10 cellular contexts compared by ENCODE assay signal in genomic region chr3:72444642-72445223, GRCh38. TPM values are rescaled to one million over a fixed set of nuclear protein-coding genes. Genes with fewer than 3 reads are reported as not detected.
DNase-seq lines count a peak whose midpoint lies in the region; ATAC-seq, FAIRE-seq and TF ChIP-seq lines count a peak whose summit lies in the region.
"Had no signal": no experiment of that assay in that cellular context is flagged by ENCODE, and none has a peak within 500 bp of the region (broad histone marks: within the 10 kb centered on the region; RNA-seq: fewer than 3 reads in every experiment).

No MANE protein-coding gene starts in this region.

- H3K36me3 ChIP-seq in GM23338 (ENCODE audit: insufficient read depth): no peaks in the 10 kb centered on the region

- peak overlapping the region; percentile 97 for H3K4me3 Mint-ChIP-seq in GM23338
- peak overlapping the region; percentile 100 for H3K4me3 Mint-ChIP-seq in activated CD8-positive, alpha-beta T cell treated with anti-CD3 and anti-CD28 coated beads, Interleukin-2, amount 10 ng/mL, durations not matched to agents 7 days and 5 days

- no peak for TF ChIP-seq RAD21 in A549 (conservative IDR thresholded peaks at IDR 0.05 in 1 of 2, IDR thresholded peaks at IDR 0.05 in 1 of 2)

- FAIRE-seq in A549 (lab: Jason Lieb, UNC): no peak

- TF ChIP-seq CTCF in A549 (IDR thresholded peaks at IDR 0.05) (no peak), GM23338 (conservative IDR thresholded peaks at IDR 0.05; ENCODE audit: low read depth in 2 of 2) (no peak)

- POLR2A ChIA-PET in A549 (lab: Yijun Ruan, JAX): no interaction called here
- POLR2A ChIA-PET in activated CD8-positive, alpha-beta T cell treated with anti-CD3 and anti-CD28 coated beads, Interleukin-2, amount 10 ng/mL, durations not matched to agents 7 days and 5 days (lab: Charles Lee): no interaction called here

- DNase-seq in A549 (ENCODE audit: low read depth in 1 of 2, low spot score in 1 of 2): no peak
- no peak for DNase-seq in GM23338 (ENCODE audit: low spot score)
- DNase-seq in activated CD8-positive, alpha-beta T cell treated with anti-CD3 and anti-CD28 coated beads, Interleukin-2, amount 10 ng/mL, durations not matched to agents 7 days and 5 days: no peak
- DNase-seq in iris pigment epithelial cell (ENCODE audit: low read depth): peak; percentile 76
- no peak for DNase-seq in kidney tubule cell (ENCODE audit: low spot score)
- no peak for DNase-seq in putamen (ENCODE audit: low spot score)
- DNase-seq in hepatic stellate cell (ENCODE audit: low spot score): no peak
- no peak for DNase-seq in activated effector memory CD4-positive, alpha-beta T cell treated with Interleukin-2 at 50 U/mL for 16 hours
- DNase-seq: activated CD4-positive, alpha-beta T cell treated with anti-CD3 and anti-CD28 coated beads, Interleukin-2, amount 50 U/mL, for 4 hours; retina had no signal

- WGBS in A549 (ENCODE audit: missing lambda C conversion rate): 92% methylated on average over 8 of the region's 8 CpGs

- peak overlapping the region; percentile 75 for H3K4me2 ChIP-seq in A549
- peak overlapping the region; percentile 88 for H3K4me2 ChIP-seq in GM23338

- CTCF ChIA-PET in A549 (lab: Yijun Ruan, JAX): no interaction called here
- CTCF ChIA-PET in activated CD8-positive, alpha-beta T cell treated with anti-CD3 and anti-CD28 coated beads, Interleukin-2, amount 10 ng/mL, durations not matched to agents 7 days and 5 days (lab: Charles Lee): no interaction called here

- peaks cover 49% of the 10 kb centered on the region for H3K4me1 Mint-ChIP-seq in GM23338
- peaks cover 60% of the 10 kb centered on the region for H3K4me1 Mint-ChIP-seq in activated CD8-positive, alpha-beta T cell treated with anti-CD3 and anti-CD28 coated beads, Interleukin-2, amount 10 ng/mL, durations not matched to agents 7 days and 5 days (ENCODE audit: low read depth)

- H3K79me2 ChIP-seq in GM23338 (replicated peaks; ENCODE audit: insufficient read depth): peaks cover 70% of the 10 kb centered on the region

- no peaks in the 10 kb centered on the region for H3K9me3 Mint-ChIP-seq in GM23338
- no peaks in the 10 kb centered on the region for H3K9me3 Mint-ChIP-seq in activated CD8-positive, alpha-beta T cell treated with anti-CD3 and anti-CD28 coated beads, Interleukin-2, amount 10 ng/mL, durations not matched to agents 7 days and 5 days (ENCODE audit: insufficient read depth)

- H3K27me3 Mint-ChIP-seq in GM23338 (ENCODE audit: insufficient read depth, low read depth, poor library complexity): peaks cover 22% of the 10 kb centered on the region
- peaks cover 2% of the 10 kb centered on the region for H3K27me3 Mint-ChIP-seq in activated CD8-positive, alpha-beta T cell treated with anti-CD3 and anti-CD28 coated beads, Interleukin-2, amount 10 ng/mL, durations not matched to agents 7 days and 5 days (ENCODE audit: low read depth)

- TF ChIP-seq POLR2A in A549 (IDR thresholded peaks at IDR 0.05; ENCODE audit: low read length): no peak

- H3K4me3 ChIP-seq in A549 (no peak overlapping the region), GM23338 (peak overlapping the region; percentile 85)

- ATAC-seq in A549 (no peak), GM23338 (no peak)
- ATAC-seq in activated CD8-positive, alpha-beta T cell treated with anti-CD3 and anti-CD28 coated beads, Interleukin-2, amount 10 ng/mL, durations not matched to agents 7 days and 5 days: no peak

- peaks cover 13% of the 10 kb centered on the region for H3K36me3 Mint-ChIP-seq in GM23338 (ENCODE audit: low read depth)
- H3K36me3 Mint-ChIP-seq in activated CD8-positive, alpha-beta T cell treated with anti-CD3 and anti-CD28 coated beads, Interleukin-2, amount 10 ng/mL, durations not matched to agents 7 days and 5 days (ENCODE audit: low read depth): peaks cover 36% of the 10 kb centered on the region

- H3K9me2 ChIP-seq in GM23338 (ENCODE audit: insufficient read depth): no peaks in the 10 kb centered on the region

- no peak overlapping the region for H3K27ac ChIP-seq in A549
- no peak overlapping the region for H3K27ac ChIP-seq in GM23338 (ENCODE audit: low read depth)

- TF ChIP-seq EP300 in A549 (IDR thresholded peaks at IDR 0.05): no peak

- H2AFZ ChIP-seq in GM23338: no peak overlapping the region

- peaks cover 17% of the 10 kb centered on the region for H3K27me3 ChIP-seq in GM23338 (ENCODE audit: insufficient read depth)

- H4K20me1 ChIP-seq in GM23338 (replicated peaks; ENCODE audit: insufficient read depth): peaks cover 63% of the 10 kb centered on the region

- H3F3A ChIP-seq in GM23338 (replicated peaks; ENCODE audit: low read depth): peaks cover 9% of the 10 kb centered on the region; the same call in 1 of the 2 replicates

- peaks cover 19% of the 10 kb centered on the region; the same call in 2 of the 3 replicates for H3K4me1 ChIP-seq in A549
- H3K4me1 ChIP-seq in GM23338 (ENCODE audit: insufficient read depth): peaks cover 53% of the 10 kb centered on the region

- H3K27ac Mint-ChIP-seq in GM23338: no peak overlapping the region
- no peak overlapping the region for H3K27ac Mint-ChIP-seq in activated CD8-positive, alpha-beta T cell treated with anti-CD3 and anti-CD28 coated beads, Interleukin-2, amount 10 ng/mL, durations not matched to agents 7 days and 5 days

- no peaks in the 10 kb centered on the region for H3K9me3 ChIP-seq in A549

TF ChIP-seq in A549, 52 proteins besides CTCF, POLR2A, EP300 and RAD21:
- TF ChIP-seq RNF2 (IDR thresholded peaks at IDR 0.05; ENCODE audit: borderline replicate concordance, low read depth) (no peak), EHF (CRISPR knock-in tag; IDR thresholded peaks at IDR 0.05) (no peak), MAFK (IDR thresholded peaks at IDR 0.05; ENCODE audit: partially characterized antibody) (peak; percentile 94), RFX5 (IDR thresholded peaks at IDR 0.05) (no peak)

TF ChIP-seq in GM23338, 12 proteins besides CTCF, POLR2A, EP300 and RAD21 (continues in another document):
- TF ChIP-seq STAT1 (IDR thresholded peaks at IDR 0.05; ENCODE audit: unreplicated experiment): no peak

RNA-seq across cellular contexts. Expression of gene RYBP, which starts 1.7 kb away (rescaled TPM):
- polyA plus RNA-seq in A549 (2011; rRNA removed) (11.6 and 15.8 TPM in 2 replicates), A549 (2017; fragmentation: RNase III; extraction: RNeasy Plus Mini Kit Qiagen cat#74134 plus additional on column Dnase treatment) (7.6 to 8.6 TPM (median 7.9 TPM) in 3 replicates), GM23338 (2016; fragmentation: Nextera tagmentation; extraction: Ambion mirVana) (13.6 and 13.9 TPM in 2 replicates)
- polyA plus RNA-seq in A549 (2012; cell fraction: cytosol; rRNA removed): 2.6 and 3.0 TPM in 2 replicates
- 1.3 and 2.0 TPM in 2 replicates for polyA plus RNA-seq in A549 (2012; cell fraction: nucleus; rRNA removed)
- 7.4 and 7.7 TPM in 2 replicates for polyA minus RNA-seq in A549 (2011; rRNA and poly(A)+ RNA removed)
- total RNA-seq in GM23338 (2014; rRNA removed; shearing (Covaris generic)): 23.8 and 26.7 TPM in 2 replicates
- total RNA-seq in activated CD8-positive, alpha-beta T cell treated with anti-CD3 and anti-CD28 coated beads, Interleukin-2, amount 10 ng/mL, durations not matched to agents 7 days and 5 days: 1 to 10 TPM; 9.1 to 9.3 TPM
